ENCODE assay signal across 8 cellular contexts in genomic region chr2:54456526-54457325, GRCh38.
DNase-seq lines count a peak whose midpoint lies in the region; ATAC-seq and TF ChIP-seq lines count a peak whose summit lies in the region.

No MANE protein-coding gene starts in this region.

- no peak overlapping the region for H3K9ac ChIP-seq in rectal smooth muscle tissue (ENCODE audit: low read length)

- H3K27me3 ChIP-seq in rectal smooth muscle tissue (ENCODE audit: control insufficient read depth, insufficient read depth, low read length) = no peaks in the 10 kb centered on the region

- H3K36me3 ChIP-seq in rectal smooth muscle tissue (ENCODE audit: control insufficient read depth, insufficient read depth, low read length) = no peaks in the 10 kb centered on the region

- TF ChIP-seq CTCF in GM10248 (IDR thresholded peaks at IDR 0.05; ENCODE audit: control extremely low read depth, extremely low read depth, low read depth, missing control alignments) = no peak

- CTCF ChIA-PET in GM10248 (lab: Yijun Ruan, JAX) (no interaction called here), HEK293T (lab: Yijun Ruan, JAX) (no interaction called here)

- peak overlapping the region; percentile 60 for H3K4me3 ChIP-seq in rectal smooth muscle tissue (ENCODE audit: low read length)

- H3K27ac ChIP-seq in rectal smooth muscle tissue (ENCODE audit: low read depth, low read length) = peak overlapping the region; percentile 83

- POLR2A ChIA-PET in GM10248 (lab: Yijun Ruan, JAX) (no interaction called here), HEK293T (lab: Yijun Ruan, JAX) (no interaction called here)

- no peak for ATAC-seq in HG02970 (IDR thresholded peaks at IDR 0.05; ENCODE audit: low FRiP score, unreplicated experiment)

- peaks cover 9% of the 10 kb centered on the region for H3K4me1 ChIP-seq in rectal smooth muscle tissue (ENCODE audit: control insufficient read depth, insufficient read depth, low read length)

- DNase-seq in GM10248 (ENCODE audit: extremely low spot score) (peak; percentile 55), HEK293T (ENCODE audit: extremely low spot score) (peak; percentile 58), NCI-H510A treated with DMSO at 0.1 percent for 48 hours (lab: John Stamatoyannopoulos, UW) (peak; percentile 49), anterior cingulate cortex (lab: John Stamatoyannopoulos, UW) (peak in 44 of 58 donors; percentile 16 to 84 (median 56)), hepatic stellate cell (ENCODE audit: low spot score) (peak; percentile 61)
- no peak for DNase-seq in stimulated activated CD4-positive, alpha-beta T cell treated with anti-CD3 and anti-CD28 coated beads, Interleukin-2, amount 100 ng/mL, for 48 hours

TF ChIP-seq in HEK293T, 16 proteins besides CTCF, POLR2A, EP300 and RAD21:
- TF ChIP-seq TARDBP (IDR thresholded peaks at IDR 0.05) (no peak), FOXK2 (IDR thresholded peaks at IDR 0.05) (no peak), LEF1 (IDR thresholded peaks at IDR 0.05; ENCODE audit: borderline replicate concordance) (no peak), ELF4 (IDR thresholded peaks at IDR 0.05) (no peak)

Comparison
In these comparisons a context has a peak if more than half of its experiments do, and no peak if none do; other contexts are left out.
1. DNase-seq: peak in GM10248 (single experiment), HEK293T (single experiment), NCI-H510A treated with DMSO at 0.1 percent for 48 hours (single experiment), anterior cingulate cortex (44 of 58) and hepatic stellate cell (single experiment); none in stimulated activated CD4-positive, alpha-beta T cell treated with anti-CD3 and anti-CD28 coated beads, Interleukin-2, amount 100 ng/mL, for 48 hours (0 of 2).